1 cellular context compared by ENCODE assay signal in the genomic region with DNA sequence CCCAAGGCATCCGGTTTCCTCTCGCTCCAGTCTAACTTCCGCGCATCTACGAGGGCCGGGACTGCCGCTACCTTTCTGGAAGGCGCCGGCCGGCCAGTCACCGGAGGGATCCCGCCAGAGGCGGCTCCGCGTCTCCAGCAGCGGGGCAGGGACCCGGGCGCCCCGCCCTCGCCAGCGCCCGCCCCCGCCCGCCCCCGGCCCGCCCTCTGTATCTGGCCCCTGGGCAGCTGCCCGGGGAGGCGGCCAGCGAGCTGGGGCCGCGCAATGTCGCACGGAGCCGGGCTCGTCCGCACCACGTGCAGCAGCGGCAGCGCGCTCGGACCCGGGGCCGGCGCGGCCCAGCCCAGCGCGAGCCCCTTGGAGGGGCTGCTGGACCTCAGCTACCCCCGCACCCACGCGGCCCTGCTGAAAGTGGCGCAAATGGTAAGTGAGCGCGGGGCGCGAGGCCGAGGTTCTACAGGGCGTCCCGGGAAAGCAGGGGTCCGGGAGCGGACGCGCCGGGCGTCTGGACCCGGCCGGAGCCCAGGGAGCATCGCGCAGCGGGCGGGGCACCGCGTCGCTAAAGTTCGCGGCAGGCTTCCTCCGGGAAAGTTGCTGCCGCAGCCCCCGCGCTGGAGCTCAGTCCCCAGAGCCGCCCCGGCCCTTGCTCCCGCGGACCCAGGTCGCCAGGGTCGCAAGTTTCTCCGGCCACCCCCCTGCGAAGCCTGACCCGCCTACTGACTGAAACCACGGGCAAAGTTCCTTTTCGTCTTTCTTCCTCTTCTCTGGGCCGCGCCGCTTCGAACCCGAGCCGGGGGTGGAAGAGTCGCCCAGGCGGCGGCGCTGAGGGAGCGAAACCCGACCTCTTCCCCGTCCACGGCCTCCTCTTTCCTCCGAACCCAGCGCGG.
TF ChIP-seq lines count a peak whose summit lies in the region.

A gene with protein sequence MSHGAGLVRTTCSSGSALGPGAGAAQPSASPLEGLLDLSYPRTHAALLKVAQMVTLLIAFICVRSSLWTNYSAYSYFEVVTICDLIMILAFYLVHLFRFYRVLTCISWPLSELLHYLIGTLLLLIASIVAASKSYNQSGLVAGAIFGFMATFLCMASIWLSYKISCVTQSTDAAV (plus strand): TSS at position 211 of the 887 bp plus-strand sequence. CDS start 54 bp downstream, at position 265.

TF ChIP-seq in HepG2, 621 proteins besides CTCF, POLR2A, EP300 and RAD21 (continued from another document and continues in another):
- TF ChIP-seq YEATS4 (CRISPR knock-in tag; IDR thresholded peaks at IDR 0.05; ENCODE audit: borderline replicate concordance), result peak; percentile 86
- TF ChIP-seq, protein P1, sequence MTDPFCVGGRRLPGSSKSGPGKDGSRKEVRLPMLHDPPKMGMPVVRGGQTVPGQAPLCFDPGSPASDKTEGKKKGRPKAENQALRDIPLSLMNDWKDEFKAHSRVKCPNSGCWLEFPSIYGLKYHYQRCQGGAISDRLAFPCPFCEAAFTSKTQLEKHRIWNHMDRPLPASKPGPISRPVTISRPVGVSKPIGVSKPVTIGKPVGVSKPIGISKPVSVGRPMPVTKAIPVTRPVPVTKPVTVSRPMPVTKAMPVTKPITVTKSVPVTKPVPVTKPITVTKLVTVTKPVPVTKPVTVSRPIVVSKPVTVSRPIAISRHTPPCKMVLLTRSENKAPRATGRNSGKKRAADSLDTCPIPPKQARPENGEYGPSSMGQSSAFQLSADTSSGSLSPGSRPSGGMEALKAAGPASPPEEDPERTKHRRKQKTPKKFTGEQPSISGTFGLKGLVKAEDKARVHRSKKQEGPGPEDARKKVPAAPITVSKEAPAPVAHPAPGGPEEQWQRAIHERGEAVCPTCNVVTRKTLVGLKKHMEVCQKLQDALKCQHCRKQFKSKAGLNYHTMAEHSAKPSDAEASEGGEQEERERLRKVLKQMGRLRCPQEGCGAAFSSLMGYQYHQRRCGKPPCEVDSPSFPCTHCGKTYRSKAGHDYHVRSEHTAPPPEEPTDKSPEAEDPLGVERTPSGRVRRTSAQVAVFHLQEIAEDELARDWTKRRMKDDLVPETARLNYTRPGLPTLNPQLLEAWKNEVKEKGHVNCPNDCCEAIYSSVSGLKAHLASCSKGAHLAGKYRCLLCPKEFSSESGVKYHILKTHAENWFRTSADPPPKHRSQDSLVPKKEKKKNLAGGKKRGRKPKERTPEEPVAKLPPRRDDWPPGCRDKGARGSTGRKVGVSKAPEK (CRISPR knock-in tag; IDR thresholded peaks at IDR 0.05; ENCODE audit: borderline replicate concordance), result no peak
- TF ChIP-seq CENPT (CRISPR knock-in tag; IDR thresholded peaks at IDR 0.05; ENCODE audit: low read depth), result peak; percentile 87; the same call in 1 of the 2 replicates
- peak; percentile 17; the same call in 1 of the 2 replicates for TF ChIP-seq ZNF777 (CRISPR knock-in tag; IDR thresholded peaks at IDR 0.05)
- peak; percentile 76 for TF ChIP-seq ZNF563 (CRISPR knock-in tag; IDR thresholded peaks at IDR 0.05)
- TF ChIP-seq MED1 (CRISPR knock-in tag; IDR thresholded peaks at IDR 0.05), result peak; percentile 32; the same call in 1 of the 2 replicates
- TF ChIP-seq KDM3A (CRISPR knock-in tag; IDR thresholded peaks at IDR 0.05; ENCODE audit: low read depth), result peak; percentile 59
- TF ChIP-seq LCORL (IDR thresholded peaks at IDR 0.05), result no peak
- peak; percentile 67; the same call in 1 of the 2 replicates for TF ChIP-seq LCORL (CRISPR knock-in tag; IDR thresholded peaks at IDR 0.05)
- peak; percentile 34; the same call in 1 of the 2 replicates for TF ChIP-seq KAT8 (CRISPR knock-in tag; IDR thresholded peaks at IDR 0.05)
- TF ChIP-seq, protein P2, sequence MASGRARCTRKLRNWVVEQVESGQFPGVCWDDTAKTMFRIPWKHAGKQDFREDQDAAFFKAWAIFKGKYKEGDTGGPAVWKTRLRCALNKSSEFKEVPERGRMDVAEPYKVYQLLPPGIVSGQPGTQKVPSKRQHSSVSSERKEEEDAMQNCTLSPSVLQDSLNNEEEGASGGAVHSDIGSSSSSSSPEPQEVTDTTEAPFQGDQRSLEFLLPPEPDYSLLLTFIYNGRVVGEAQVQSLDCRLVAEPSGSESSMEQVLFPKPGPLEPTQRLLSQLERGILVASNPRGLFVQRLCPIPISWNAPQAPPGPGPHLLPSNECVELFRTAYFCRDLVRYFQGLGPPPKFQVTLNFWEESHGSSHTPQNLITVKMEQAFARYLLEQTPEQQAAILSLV (CRISPR knock-in tag; IDR thresholded peaks at IDR 0.05; ENCODE audit: borderline replicate concordance), result peak; percentile 62; the same call in 1 of the 2 replicates
- no peak for TF ChIP-seq ZNF383 (CRISPR knock-in tag; IDR thresholded peaks at IDR 0.05; ENCODE audit: borderline replicate concordance)
- TF ChIP-seq NFE2 (CRISPR knock-in tag; IDR thresholded peaks at IDR 0.05), result no peak
- peak; percentile 77; the same call in 1 of the 2 replicates for TF ChIP-seq FOXC1 (CRISPR knock-in tag; IDR thresholded peaks at IDR 0.05; ENCODE audit: borderline replicate concordance)
- no peak for TF ChIP-seq ZNF510 (CRISPR knock-in tag; IDR thresholded peaks at IDR 0.05; ENCODE audit: low read depth)
- no peak for TF ChIP-seq SOX6 (IDR thresholded peaks at IDR 0.05)
- peak; percentile 47 for TF ChIP-seq SOX6 (CRISPR knock-in tag; IDR thresholded peaks at IDR 0.05)
- TF ChIP-seq IKZF4 (CRISPR knock-in tag; IDR thresholded peaks at IDR 0.05; ENCODE audit: borderline replicate concordance, low read depth, not compliant biosample characterization), result peak; percentile 49
- 0 out of 2 replicates have a peak, but pooled peaks have one; percentile 67 for TF ChIP-seq ZNF891 (CRISPR knock-in tag; IDR thresholded peaks at IDR 0.05)
- TF ChIP-seq ZNF746 (CRISPR knock-in tag; IDR thresholded peaks at IDR 0.05), result 0 out of 2 replicates have a peak, but pooled peaks have one; percentile 55
- no peak for TF ChIP-seq KLF15 (CRISPR knock-in tag; IDR thresholded peaks at IDR 0.05; ENCODE audit: borderline replicate concordance)
- TF ChIP-seq TOPORS (CRISPR knock-in tag; IDR thresholded peaks at IDR 0.05), result peak; percentile 84; the same call in 1 of the 2 replicates
- TF ChIP-seq, protein P3, sequence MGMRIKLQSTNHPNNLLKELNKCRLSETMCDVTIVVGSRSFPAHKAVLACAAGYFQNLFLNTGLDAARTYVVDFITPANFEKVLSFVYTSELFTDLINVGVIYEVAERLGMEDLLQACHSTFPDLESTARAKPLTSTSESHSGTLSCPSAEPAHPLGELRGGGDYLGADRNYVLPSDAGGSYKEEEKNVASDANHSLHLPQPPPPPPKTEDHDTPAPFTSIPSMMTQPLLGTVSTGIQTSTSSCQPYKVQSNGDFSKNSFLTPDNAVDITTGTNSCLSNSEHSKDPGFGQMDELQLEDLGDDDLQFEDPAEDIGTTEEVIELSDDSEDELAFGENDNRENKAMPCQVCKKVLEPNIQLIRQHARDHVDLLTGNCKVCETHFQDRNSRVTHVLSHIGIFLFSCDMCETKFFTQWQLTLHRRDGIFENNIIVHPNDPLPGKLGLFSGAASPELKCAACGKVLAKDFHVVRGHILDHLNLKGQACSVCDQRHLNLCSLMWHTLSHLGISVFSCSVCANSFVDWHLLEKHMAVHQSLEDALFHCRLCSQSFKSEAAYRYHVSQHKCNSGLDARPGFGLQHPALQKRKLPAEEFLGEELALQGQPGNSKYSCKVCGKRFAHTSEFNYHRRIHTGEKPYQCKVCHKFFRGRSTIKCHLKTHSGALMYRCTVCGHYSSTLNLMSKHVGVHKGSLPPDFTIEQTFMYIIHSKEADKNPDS (CRISPR knock-in tag; IDR thresholded peaks at IDR 0.05), result 0 out of 2 replicates have a peak, but pooled peaks have one; percentile 30
- no peak for TF ChIP-seq ATM (IDR thresholded peaks at IDR 0.05; ENCODE audit: borderline replicate concordance)
- 0 out of 2 replicates have a peak, but pooled peaks have one; percentile 37 for TF ChIP-seq ETV5 (CRISPR knock-in tag; IDR thresholded peaks at IDR 0.05; ENCODE audit: borderline replicate concordance)
- TF ChIP-seq, protein P4, sequence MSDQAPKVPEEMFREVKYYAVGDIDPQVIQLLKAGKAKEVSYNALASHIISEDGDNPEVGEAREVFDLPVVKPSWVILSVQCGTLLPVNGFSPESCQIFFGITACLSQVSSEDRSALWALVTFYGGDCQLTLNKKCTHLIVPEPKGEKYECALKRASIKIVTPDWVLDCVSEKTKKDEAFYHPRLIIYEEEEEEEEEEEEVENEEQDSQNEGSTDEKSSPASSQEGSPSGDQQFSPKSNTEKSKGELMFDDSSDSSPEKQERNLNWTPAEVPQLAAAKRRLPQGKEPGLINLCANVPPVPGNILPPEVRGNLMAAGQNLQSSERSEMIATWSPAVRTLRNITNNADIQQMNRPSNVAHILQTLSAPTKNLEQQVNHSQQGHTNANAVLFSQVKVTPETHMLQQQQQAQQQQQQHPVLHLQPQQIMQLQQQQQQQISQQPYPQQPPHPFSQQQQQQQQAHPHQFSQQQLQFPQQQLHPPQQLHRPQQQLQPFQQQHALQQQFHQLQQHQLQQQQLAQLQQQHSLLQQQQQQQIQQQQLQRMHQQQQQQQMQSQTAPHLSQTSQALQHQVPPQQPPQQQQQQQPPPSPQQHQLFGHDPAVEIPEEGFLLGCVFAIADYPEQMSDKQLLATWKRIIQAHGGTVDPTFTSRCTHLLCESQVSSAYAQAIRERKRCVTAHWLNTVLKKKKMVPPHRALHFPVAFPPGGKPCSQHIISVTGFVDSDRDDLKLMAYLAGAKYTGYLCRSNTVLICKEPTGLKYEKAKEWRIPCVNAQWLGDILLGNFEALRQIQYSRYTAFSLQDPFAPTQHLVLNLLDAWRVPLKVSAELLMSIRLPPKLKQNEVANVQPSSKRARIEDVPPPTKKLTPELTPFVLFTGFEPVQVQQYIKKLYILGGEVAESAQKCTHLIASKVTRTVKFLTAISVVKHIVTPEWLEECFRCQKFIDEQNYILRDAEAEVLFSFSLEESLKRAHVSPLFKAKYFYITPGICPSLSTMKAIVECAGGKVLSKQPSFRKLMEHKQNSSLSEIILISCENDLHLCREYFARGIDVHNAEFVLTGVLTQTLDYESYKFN (CRISPR knock-in tag; conservative IDR thresholded peaks at IDR 0.05), result peak; percentile 46
- TF ChIP-seq AHR (CRISPR knock-in tag; IDR thresholded peaks at IDR 0.05), result peak; percentile 6; the same call in 1 of the 2 replicates
- TF ChIP-seq ZNF382 (CRISPR knock-in tag; IDR thresholded peaks at IDR 0.05; ENCODE audit: borderline replicate concordance), result no peak
- no peak for TF ChIP-seq ZNF232 (CRISPR knock-in tag; IDR thresholded peaks at IDR 0.05; ENCODE audit: borderline replicate concordance)
- peak; percentile 80 for TF ChIP-seq PHF8 (CRISPR knock-in tag; IDR thresholded peaks at IDR 0.05)
- TF ChIP-seq ESRRA (CRISPR knock-in tag; IDR thresholded peaks at IDR 0.05; ENCODE audit: low read depth), result no peak
- TF ChIP-seq HOXA5 (CRISPR knock-in tag; IDR thresholded peaks at IDR 0.05), result no peak; the same call in 1 of the 2 replicates
- peak; percentile 72 for TF ChIP-seq TAF1 (CRISPR knock-in tag; IDR thresholded peaks at IDR 0.05)
- TF ChIP-seq KMT2B (CRISPR knock-in tag; IDR thresholded peaks at IDR 0.05), result peak; percentile 15; the same call in 1 of the 2 replicates
- no peak for TF ChIP-seq JUND (CRISPR knock-in tag; IDR thresholded peaks at IDR 0.05)
- no peak for TF ChIP-seq MEF2D (CRISPR knock-in tag; IDR thresholded peaks at IDR 0.05)
- TF ChIP-seq ZNF772 (CRISPR knock-in tag; IDR thresholded peaks at IDR 0.05), result no peak
- TF ChIP-seq, protein P5, sequence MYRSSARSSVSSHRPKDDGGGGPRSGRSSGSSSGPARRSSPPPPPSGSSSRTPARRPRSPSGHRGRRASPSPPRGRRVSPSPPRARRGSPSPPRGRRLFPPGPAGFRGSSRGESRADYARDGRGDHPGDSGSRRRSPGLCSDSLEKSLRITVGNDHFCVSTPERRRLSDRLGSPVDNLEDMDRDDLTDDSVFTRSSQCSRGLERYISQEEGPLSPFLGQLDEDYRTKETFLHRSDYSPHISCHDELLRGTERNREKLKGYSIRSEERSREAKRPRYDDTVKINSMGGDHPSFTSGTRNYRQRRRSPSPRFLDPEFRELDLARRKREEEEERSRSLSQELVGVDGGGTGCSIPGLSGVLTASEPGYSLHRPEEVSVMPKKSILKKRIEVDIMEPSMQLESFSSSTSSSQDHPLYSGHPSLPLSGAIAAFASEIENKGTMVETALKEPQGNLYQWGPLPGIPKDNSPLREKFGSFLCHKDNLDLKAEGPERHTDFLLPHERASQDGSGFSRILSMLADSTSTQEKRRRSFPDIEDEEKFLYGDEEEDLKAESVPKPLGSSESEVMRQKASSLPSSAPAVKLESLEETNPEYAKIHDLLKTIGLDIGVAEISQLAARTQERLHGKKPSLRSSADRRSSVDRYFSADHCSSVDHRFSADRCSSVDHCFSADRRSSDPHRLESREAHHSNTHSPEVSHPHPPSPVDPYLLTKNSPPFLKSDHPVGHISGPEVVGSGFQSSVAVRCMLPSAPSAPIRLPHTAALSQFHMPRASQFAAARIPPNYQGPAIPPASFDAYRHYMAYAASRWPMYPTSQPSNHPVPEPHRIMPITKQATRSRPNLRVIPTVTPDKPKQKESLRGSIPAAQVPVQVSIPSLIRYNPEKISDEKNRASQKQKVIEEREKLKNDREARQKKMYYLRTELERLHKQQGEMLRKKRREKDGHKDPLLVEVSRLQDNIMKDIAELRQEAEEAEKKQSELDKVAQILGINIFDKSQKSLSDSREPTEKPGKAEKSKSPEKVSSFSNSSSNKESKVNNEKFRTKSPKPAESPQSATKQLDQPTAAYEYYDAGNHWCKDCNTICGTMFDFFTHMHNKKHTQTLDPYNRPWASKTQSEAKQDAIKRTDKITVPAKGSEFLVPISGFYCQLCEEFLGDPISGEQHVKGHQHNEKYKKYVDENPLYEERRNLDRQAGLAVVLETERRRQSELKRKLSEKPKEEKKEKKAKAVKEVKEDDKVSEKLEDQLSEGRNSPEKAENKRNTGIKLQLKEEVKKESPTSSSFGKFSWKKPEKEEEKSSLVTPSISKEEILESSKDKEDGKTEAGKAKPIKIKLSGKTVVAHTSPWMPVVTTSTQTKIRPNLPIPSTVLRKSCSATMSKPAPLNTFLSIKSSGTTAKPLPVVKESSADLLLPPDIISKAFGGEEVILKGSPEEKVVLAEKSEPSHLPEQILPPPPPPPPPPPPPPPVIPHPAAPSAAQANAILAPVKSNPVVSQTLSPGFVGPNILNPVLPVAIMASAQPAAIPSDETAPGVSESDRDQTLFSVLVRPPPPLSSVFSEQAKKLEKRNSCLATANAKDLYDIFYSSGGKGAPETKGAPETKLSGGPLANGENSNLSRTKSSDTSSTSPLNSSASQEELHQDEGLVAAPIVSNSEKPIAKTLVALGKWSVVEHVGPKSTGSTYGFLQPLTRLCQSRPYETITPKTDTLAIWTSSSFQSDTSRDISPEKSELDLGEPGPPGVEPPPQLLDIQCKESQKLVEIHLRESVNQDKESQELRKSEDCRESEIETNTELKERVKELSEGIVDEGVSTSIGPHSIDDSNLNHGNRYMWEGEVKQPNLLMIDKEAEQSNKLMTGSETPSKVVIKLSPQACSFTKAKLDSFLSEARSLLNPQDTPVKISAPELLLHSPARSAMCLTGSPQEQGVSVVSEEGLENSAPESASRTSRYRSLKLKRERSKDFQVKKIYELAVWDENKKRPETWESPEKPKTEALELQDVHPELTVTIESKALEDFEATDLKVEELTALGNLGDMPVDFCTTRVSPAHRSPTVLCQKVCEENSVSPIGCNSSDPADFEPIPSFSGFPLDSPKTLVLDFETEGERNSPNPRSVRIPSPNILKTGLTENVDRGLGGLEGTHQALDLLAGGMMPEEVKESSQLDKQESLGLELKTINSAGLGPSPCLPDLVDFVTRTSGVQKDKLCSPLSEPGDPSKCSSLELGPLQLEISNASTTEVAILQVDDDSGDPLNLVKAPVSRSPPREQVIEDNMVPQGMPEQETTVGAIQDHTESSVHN (CRISPR knock-in tag; IDR thresholded peaks at IDR 0.05), result 0 out of 2 replicates have a peak, but pooled peaks have one; percentile 34
- no peak for TF ChIP-seq ZNF570 (CRISPR knock-in tag; IDR thresholded peaks at IDR 0.05; ENCODE audit: borderline replicate concordance)
- TF ChIP-seq ZNF136 (CRISPR knock-in tag; IDR thresholded peaks at IDR 0.05; ENCODE audit: low read depth), result 0 out of 2 replicates have a peak, but pooled peaks have one; percentile 72
